22 cellular contexts compared by ENCODE assay signal in genomic region chr6:90450268-90450953, GRCh38.
A peak's percentile ranks its signal among the peaks of the same experiment; 100 is the strongest.
DNase-seq lines count a peak whose midpoint lies in the region; ATAC-seq, FAIRE-seq and TF ChIP-seq lines count a peak whose summit lies in the region.
"Had no signal": no experiment of that assay in that cellular context is flagged by ENCODE, and none has a peak within 500 bp of the region (broad histone marks: within the 10 kb centered on the region; RNA-seq: fewer than 3 reads in every experiment).

No MANE protein-coding gene starts in this region.

- H3K9ac ChIP-seq in HUES48 (ENCODE audit: low read depth, low read length) (no peak overlapping the region), iPS-18a (ENCODE audit: low read length) (no peak overlapping the region)

- no peaks in the 10 kb centered on the region for H3K4me1 ChIP-seq in A549
- peaks cover 23% of the 10 kb centered on the region for H3K4me1 ChIP-seq in HUES48 (ENCODE audit: control insufficient read depth, insufficient read depth, low read length)
- H3K4me1 ChIP-seq in iPS-18a (ENCODE audit: control insufficient read depth, low read depth, low read length) = peaks cover 19% of the 10 kb centered on the region
- H3K4me1 ChIP-seq in CD8-positive, alpha-beta T cell (ENCODE audit: insufficient read depth, low read length) = no peaks in the 10 kb centered on the region
- H3K4me1 ChIP-seq: BE2C had no signal

- peak overlapping the region; percentile 83 for H3K27ac Mint-ChIP-seq in WTC11
- no peak overlapping the region for H3K27ac Mint-ChIP-seq in CD8-positive, alpha-beta T cell
- H3K27ac Mint-ChIP-seq: HFFc6, IgD-negative memory B cell had no signal

- no peaks in the 10 kb centered on the region for H3K36me3 ChIP-seq in HUES48 (ENCODE audit: control insufficient read depth, insufficient read depth, low read length)
- H3K36me3 ChIP-seq in iPS-18a (ENCODE audit: control insufficient read depth, low read depth, low read length) = no peaks in the 10 kb centered on the region
- H3K36me3 ChIP-seq in CD8-positive, alpha-beta T cell (ENCODE audit: insufficient read depth, low read length) = no peaks in the 10 kb centered on the region
- H3K36me3 ChIP-seq: BE2C had no signal

- TF ChIP-seq POLR2A in A549 (IDR thresholded peaks at IDR 0.05; ENCODE audit: low read length) = no peak

- no peak overlapping the region for H3K4me2 ChIP-seq in A549

- ATAC-seq in A549 (no peak), WTC11 (peak; percentile 69), HG03108 (IDR thresholded peaks at IDR 0.05; ENCODE audit: unreplicated experiment) (no peak)
- no peak for ATAC-seq in CD8-positive, alpha-beta T cell

- intact Hi-C loops in CD8-positive, alpha-beta T cell (cut with DNase I, micrococcal nuclease) = no loop called here

- H3K4me1 Mint-ChIP-seq in WTC11 = peaks cover 33% of the 10 kb centered on the region
- H3K4me1 Mint-ChIP-seq in CD8-positive, alpha-beta T cell (ENCODE audit: low read depth) = peaks cover 3% of the 10 kb centered on the region
- H3K4me1 Mint-ChIP-seq: IgD-negative memory B cell had no signal

- no peak for TF ChIP-seq EP300 in A549 (IDR thresholded peaks at IDR 0.05)

- FAIRE-seq in A549 (lab: Jason Lieb, UNC) = no peak
- FAIRE-seq: A204.1, D721Med, G401.6, GM12891, HTR-8/SVneo had no signal

- POLR2A ChIA-PET in A549 (lab: Yijun Ruan, JAX) (no interaction called here), WTC11 (lab: Charles Lee) (no interaction called here)
- POLR2A ChIA-PET in CD8-positive, alpha-beta T cell (lab: Charles Lee) = no interaction called here

- TF ChIP-seq CTCF in A549 (IDR thresholded peaks at IDR 0.05) (no peak), WTC11 (IDR thresholded peaks at IDR 0.05) (no peak), coronary artery (IDR thresholded peaks at IDR 0.05) (no peak)
- TF ChIP-seq CTCF in CD8-positive, alpha-beta T cell (IDR thresholded peaks at IDR 0.05) = no peak

- WGBS in A549 (ENCODE audit: missing lambda C conversion rate) = 4% methylated on average over 4 of the region's 4 CpGs

- no peaks in the 10 kb centered on the region for H3K9me3 ChIP-seq in A549
- H3K9me3 ChIP-seq in HUES48 (ENCODE audit: control insufficient read depth, insufficient read depth, low read length) = no peaks in the 10 kb centered on the region
- no peaks in the 10 kb centered on the region for H3K9me3 ChIP-seq in iPS-18a (ENCODE audit: control insufficient read depth, low read depth, low read length)
- no peaks in the 10 kb centered on the region for H3K9me3 ChIP-seq in CD8-positive, alpha-beta T cell (ENCODE audit: low read length)
- H3K9me3 ChIP-seq: BE2C had no signal

- no peaks in the 10 kb centered on the region for H3K9me3 Mint-ChIP-seq in WTC11
- no peaks in the 10 kb centered on the region for H3K9me3 Mint-ChIP-seq in CD8-positive, alpha-beta T cell
- H3K9me3 Mint-ChIP-seq: CD4-positive, alpha-beta memory T cell; HFFc6; IgD-negative memory B cell had no signal

- H3K4me3 ChIP-seq in A549 = no peak overlapping the region
- H3K4me3 ChIP-seq in HUES48 (ENCODE audit: low read depth, low read length) = peak overlapping the region; percentile 29; the same call in 1 of the 2 replicates
- peak overlapping the region; percentile 18 for H3K4me3 ChIP-seq in iPS-18a (ENCODE audit: low read length)
- H3K4me3 ChIP-seq in coronary artery = no peak overlapping the region
- no peak overlapping the region for H3K4me3 ChIP-seq in CD8-positive, alpha-beta T cell (ENCODE audit: low read depth, low read length)

- DNase-seq in A549 (ENCODE audit: low read depth in 1 of 2, low spot score in 1 of 2) (no peak), WTC11 (ENCODE audit: low spot score) (no peak), coronary artery (ENCODE audit: low spot score) (no peak)
- no peak for DNase-seq in CD8-positive, alpha-beta T cell
- DNase-seq: BE2C; CD4-positive, alpha-beta memory T cell; COR-L47; DMS153; DMS79 treated with DMSO at 0.1 percent for 48 hours; EL; HCEC 1CT; HFFc6 had no signal

- H3K27me3 ChIP-seq in HUES48 (ENCODE audit: control insufficient read depth, insufficient read depth, low read length) = no peaks in the 10 kb centered on the region
- no peaks in the 10 kb centered on the region for H3K27me3 ChIP-seq in iPS-18a (ENCODE audit: control insufficient read depth, insufficient read depth, low read length)
- H3K27me3 ChIP-seq in CD8-positive, alpha-beta T cell (ENCODE audit: insufficient read depth, low read length) = no peaks in the 10 kb centered on the region
- H3K27me3 ChIP-seq: BE2C had no signal

- peak overlapping the region; percentile 2; the same call in 1 of the 2 replicates for H3K4me3 Mint-ChIP-seq in WTC11
- no peak overlapping the region for H3K4me3 Mint-ChIP-seq in CD8-positive, alpha-beta T cell
- H3K4me3 Mint-ChIP-seq: CD4-positive, alpha-beta memory T cell; HFFc6; IgD-negative memory B cell had no signal

- CTCF ChIA-PET in A549 (lab: Yijun Ruan, JAX) = no interaction called here
- CTCF ChIA-PET in WTC11 (lab: Charles Lee) = interaction anchor here (0.9 to 1.8 kb wide), 4 partner anchors 26 to 510 kb away, joined by 3 to 7 read pairs (median 4); no protein-coding TSS in a partner anchor
- CTCF ChIA-PET in CD8-positive, alpha-beta T cell (lab: Charles Lee) = interaction anchor here (0.9 to 1.7 kb wide), 2 partner anchors 29 to 57 kb away, joined by 3 to 4 read pairs; no protein-coding TSS in a partner anchor

- TF ChIP-seq RAD21 in A549 (conservative IDR thresholded peaks at IDR 0.05 in 1 of 2, IDR thresholded peaks at IDR 0.05 in 1 of 2) = no peak

- no peaks in the 10 kb centered on the region for H3K36me3 Mint-ChIP-seq in WTC11
- H3K36me3 Mint-ChIP-seq in CD8-positive, alpha-beta T cell = no peaks in the 10 kb centered on the region
- H3K36me3 Mint-ChIP-seq: CD4-positive, alpha-beta memory T cell; IgD-negative memory B cell had no signal

- H3K27ac ChIP-seq in A549 (no peak overlapping the region), HUES48 (ENCODE audit: low read depth, low read length) (peak overlapping the region; percentile 77), iPS-18a (ENCODE audit: low read length) (no peak overlapping the region), coronary artery (no peak overlapping the region)
- H3K27ac ChIP-seq in CD8-positive, alpha-beta T cell (ENCODE audit: low read depth, low read length) = no peak overlapping the region
- H3K27ac ChIP-seq: C4-2B had no signal

- H3K27me3 Mint-ChIP-seq in WTC11 (ENCODE audit: low read depth) = no peaks in the 10 kb centered on the region
- H3K27me3 Mint-ChIP-seq in CD8-positive, alpha-beta T cell (ENCODE audit: low read depth) = no peaks in the 10 kb centered on the region

TF ChIP-seq in A549, 52 proteins besides CTCF, POLR2A, EP300 and RAD21:
- TF ChIP-seq SREBF2 (IDR thresholded peaks at IDR 0.05) (no peak), MAFK (IDR thresholded peaks at IDR 0.05; ENCODE audit: partially characterized antibody) (peak; percentile 66)
TF ChIP-seq in A549: peak in this region for 1.

TF ChIP-seq in WTC11, 78 proteins besides CTCF, POLR2A, EP300 and RAD21 (continues in another document):
- TF ChIP-seq, protein P1, sequence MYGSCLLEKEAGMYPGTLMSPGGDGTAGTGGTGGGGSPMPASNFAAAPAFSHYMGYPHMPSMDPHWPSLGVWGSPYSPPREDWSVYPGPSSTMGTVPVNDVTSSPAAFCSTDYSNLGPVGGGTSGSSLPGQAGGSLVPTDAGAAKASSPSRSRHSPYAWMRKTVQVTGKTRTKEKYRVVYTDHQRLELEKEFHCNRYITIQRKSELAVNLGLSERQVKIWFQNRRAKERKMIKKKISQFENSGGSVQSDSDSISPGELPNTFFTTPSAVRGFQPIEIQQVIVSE (CRISPR knock-in tag; IDR thresholded peaks at IDR 0.05; ENCODE audit: borderline replicate concordance) = no peak
- TF ChIP-seq, protein P2, sequence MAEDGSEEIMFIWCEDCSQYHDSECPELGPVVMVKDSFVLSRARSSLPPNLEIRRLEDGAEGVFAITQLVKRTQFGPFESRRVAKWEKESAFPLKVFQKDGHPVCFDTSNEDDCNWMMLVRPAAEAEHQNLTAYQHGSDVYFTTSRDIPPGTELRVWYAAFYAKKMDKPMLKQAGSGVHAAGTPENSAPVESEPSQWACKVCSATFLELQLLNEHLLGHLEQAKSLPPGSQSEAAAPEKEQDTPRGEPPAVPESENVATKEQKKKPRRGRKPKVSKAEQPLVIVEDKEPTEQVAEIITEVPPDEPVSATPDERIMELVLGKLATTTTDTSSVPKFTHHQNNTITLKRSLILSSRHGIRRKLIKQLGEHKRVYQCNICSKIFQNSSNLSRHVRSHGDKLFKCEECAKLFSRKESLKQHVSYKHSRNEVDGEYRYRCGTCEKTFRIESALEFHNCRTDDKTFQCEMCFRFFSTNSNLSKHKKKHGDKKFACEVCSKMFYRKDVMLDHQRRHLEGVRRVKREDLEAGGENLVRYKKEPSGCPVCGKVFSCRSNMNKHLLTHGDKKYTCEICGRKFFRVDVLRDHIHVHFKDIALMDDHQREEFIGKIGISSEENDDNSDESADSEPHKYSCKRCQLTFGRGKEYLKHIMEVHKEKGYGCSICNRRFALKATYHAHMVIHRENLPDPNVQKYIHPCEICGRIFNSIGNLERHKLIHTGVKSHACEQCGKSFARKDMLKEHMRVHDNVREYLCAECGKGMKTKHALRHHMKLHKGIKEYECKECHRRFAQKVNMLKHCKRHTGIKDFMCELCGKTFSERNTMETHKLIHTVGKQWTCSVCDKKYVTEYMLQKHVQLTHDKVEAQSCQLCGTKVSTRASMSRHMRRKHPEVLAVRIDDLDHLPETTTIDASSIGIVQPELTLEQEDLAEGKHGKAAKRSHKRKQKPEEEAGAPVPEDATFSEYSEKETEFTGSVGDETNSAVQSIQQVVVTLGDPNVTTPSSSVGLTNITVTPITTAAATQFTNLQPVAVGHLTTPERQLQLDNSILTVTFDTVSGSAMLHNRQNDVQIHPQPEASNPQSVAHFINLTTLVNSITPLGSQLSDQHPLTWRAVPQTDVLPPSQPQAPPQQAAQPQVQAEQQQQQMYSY (CRISPR knock-in tag; IDR thresholded peaks at IDR 0.05) = no peak
- TF ChIP-seq, protein P3, sequence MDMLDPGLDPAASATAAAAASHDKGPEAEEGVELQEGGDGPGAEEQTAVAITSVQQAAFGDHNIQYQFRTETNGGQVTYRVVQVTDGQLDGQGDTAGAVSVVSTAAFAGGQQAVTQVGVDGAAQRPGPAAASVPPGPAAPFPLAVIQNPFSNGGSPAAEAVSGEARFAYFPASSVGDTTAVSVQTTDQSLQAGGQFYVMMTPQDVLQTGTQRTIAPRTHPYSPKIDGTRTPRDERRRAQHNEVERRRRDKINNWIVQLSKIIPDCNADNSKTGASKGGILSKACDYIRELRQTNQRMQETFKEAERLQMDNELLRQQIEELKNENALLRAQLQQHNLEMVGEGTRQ (CRISPR knock-in tag; IDR thresholded peaks at IDR 0.05) = no peak
- TF ChIP-seq IRF2 (CRISPR knock-in tag; IDR thresholded peaks at IDR 0.05; ENCODE audit: borderline replicate concordance, low read depth) = no peak
- TF ChIP-seq, protein P4, sequence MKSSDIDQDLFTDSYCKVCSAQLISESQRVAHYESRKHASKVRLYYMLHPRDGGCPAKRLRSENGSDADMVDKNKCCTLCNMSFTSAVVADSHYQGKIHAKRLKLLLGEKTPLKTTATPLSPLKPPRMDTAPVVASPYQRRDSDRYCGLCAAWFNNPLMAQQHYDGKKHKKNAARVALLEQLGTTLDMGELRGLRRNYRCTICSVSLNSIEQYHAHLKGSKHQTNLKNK (CRISPR knock-in tag; IDR thresholded peaks at IDR 0.05) = no peak

Comparison
In these comparisons a context has a peak if more than half of its experiments do, and no peak if none do; other contexts are left out.
1. H3K4me3 ChIP-seq: peak in HUES48 (single experiment) and iPS-18a (single experiment); none in A549 (single experiment), coronary artery (single experiment) and CD8-positive, alpha-beta T cell (single experiment).